ENCODE assay signal across 27 cellular contexts in genomic region chr10:27833792-27834191, GRCh38.
"Had no signal": no experiment of that assay in that cellular context is flagged by ENCODE, and none has a peak within 500 bp of the region (broad histone marks: within the 10 kb centered on the region; RNA-seq: fewer than 3 reads in every experiment).

No MANE protein-coding gene starts in this region.

- H3K9me3 ChIP-seq: neutrophil, pancreas, psoas muscle, right lobe of liver, sigmoid colon, stomach, thoracic aorta, thyroid gland, tibial nerve, upper lobe of left lung, vagina had no signal

- H3K27me3 Mint-ChIP-seq: stimulated activated naive B cell treated with anti-CD40 and anti-IgM and Interleukin-4, amounts not matched to agents 10 μg/mL and 1 μg/mL and 100 μg/mL, for 72 hours had no signal

- H3K36me3 Mint-ChIP-seq: natural killer cell; stimulated activated effector memory CD8-positive, alpha-beta T cell treated with anti-CD3 and anti-CD28 coated beads, Interleukin-12 subunit alpha, Interleukin-12 subunit beta, amount 100 ng/mL, for 72 hours; stimulated activated naive B cell treated with anti-CD40 and anti-IgM and Interleukin-4, amounts not matched to agents 10 μg/mL and 1 μg/mL and 100 μg/mL, for 72 hours had no signal

- H3K27ac Mint-ChIP-seq: natural killer cell; nephron; stimulated activated effector memory CD8-positive, alpha-beta T cell treated with anti-CD3 and anti-CD28 coated beads, Interleukin-12 subunit alpha, Interleukin-12 subunit beta, amount 100 ng/mL, for 72 hours; stimulated activated naive B cell treated with anti-CD40 and anti-IgM and Interleukin-4, amounts not matched to agents 10 μg/mL and 1 μg/mL and 100 μg/mL, for 72 hours; stimulated activated naive CD8-positive, alpha-beta T cell treated with anti-CD3 and anti-CD28 coated beads, Interleukin-15, Interleukin-2, amounts not matched to agents 100 ng/mL and 50 ng/mL, for 24 hours had no signal

- DNase-seq: natural killer cell; nucleus accumbens; pancreas; psoas muscle; right cardiac atrium; right lobe of liver; sigmoid colon; small intestine; stimulated activated CD4-positive, alpha-beta T cell treated with anti-CD3 and anti-CD28 coated beads, Interleukin-15, amount 100 ng/mL, for 24 hours; stimulated activated CD4-positive, alpha-beta T cell treated with anti-CD3 and anti-CD28 coated beads, Interleukin-2, amount 100 ng/mL, for 24 hours; stimulated activated CD4-positive, alpha-beta T cell treated with anti-CD3 and anti-CD28 coated beads, Interleukin-2, amount 100 ng/mL, for 48 hours; stimulated activated CD4-positive, alpha-beta T cell treated with anti-CD3 and anti-CD28 coated beads, Interleukin-4, amount 100 ng/mL, for 24 hours; stimulated activated naive B cell treated with anti-CD40 and anti-IgM and Interleukin-4, amounts not matched to agents 10 μg/mL and 1 μg/mL and 100 μg/mL, for 72 hours; stimulated activated naive CD4-positive, alpha-beta T cell treated with Interleukin-2 at 50 U/mL for 16 hours; stomach; thyroid gland; trophoblast cell; upper lobe of left lung had no signal

- H3K27ac ChIP-seq: neutrophil, pancreas, psoas muscle, right lobe of liver, sigmoid colon, stomach, thoracic aorta, thyroid gland, tibial nerve, upper lobe of left lung, vagina had no signal

- H3K4me1 ChIP-seq: pancreas, psoas muscle, right lobe of liver, thyroid gland, upper lobe of left lung, vagina had no signal

- H3K4me3 Mint-ChIP-seq: natural killer cell; nephron; neural crest cell; stimulated activated effector memory CD8-positive, alpha-beta T cell treated with anti-CD3 and anti-CD28 coated beads, Interleukin-12 subunit alpha, Interleukin-12 subunit beta, amount 100 ng/mL, for 72 hours; stimulated activated naive B cell treated with anti-CD40 and anti-IgM and Interleukin-4, amounts not matched to agents 10 μg/mL and 1 μg/mL and 100 μg/mL, for 72 hours; stimulated activated naive CD8-positive, alpha-beta T cell treated with anti-CD3 and anti-CD28 coated beads, Interleukin-15, Interleukin-2, amounts not matched to agents 100 ng/mL and 50 ng/mL, for 24 hours had no signal

- H3K4me1 Mint-ChIP-seq: natural killer cell; stimulated activated effector memory CD8-positive, alpha-beta T cell treated with anti-CD3 and anti-CD28 coated beads, Interleukin-12 subunit alpha, Interleukin-12 subunit beta, amount 100 ng/mL, for 72 hours; stimulated activated naive B cell treated with anti-CD40 and anti-IgM and Interleukin-4, amounts not matched to agents 10 μg/mL and 1 μg/mL and 100 μg/mL, for 72 hours had no signal

- FAIRE-seq: pancreas, small intestine, urothelium cell line had no signal

- H3K36me3 ChIP-seq: neutrophil, pancreas, right lobe of liver, sigmoid colon, stomach, thoracic aorta, thyroid gland, tibial nerve, upper lobe of left lung, vagina had no signal

- H3K9me3 Mint-ChIP-seq: natural killer cell; nephron; neural crest cell; stimulated activated effector memory CD8-positive, alpha-beta T cell treated with anti-CD3 and anti-CD28 coated beads, Interleukin-12 subunit alpha, Interleukin-12 subunit beta, amount 100 ng/mL, for 72 hours; stimulated activated naive B cell treated with anti-CD40 and anti-IgM and Interleukin-4, amounts not matched to agents 10 μg/mL and 1 μg/mL and 100 μg/mL, for 72 hours; stimulated activated naive CD8-positive, alpha-beta T cell treated with anti-CD3 and anti-CD28 coated beads, Interleukin-15, Interleukin-2, amounts not matched to agents 100 ng/mL and 50 ng/mL, for 24 hours had no signal

- ATAC-seq: natural killer cell; pancreas; psoas muscle; right cardiac atrium; right lobe of liver; stimulated activated effector memory CD8-positive, alpha-beta T cell treated with anti-CD3 and anti-CD28 coated beads, Interleukin-12 subunit alpha, Interleukin-12 subunit beta, amount 100 ng/mL, for 72 hours; stimulated activated naive B cell treated with anti-CD40 and anti-IgM and Interleukin-4, amounts not matched to agents 10 μg/mL and 1 μg/mL and 100 μg/mL, for 72 hours had no signal

- H3K4me3 ChIP-seq: pancreas, psoas muscle, right lobe of liver, sigmoid colon, stomach, thoracic aorta, thyroid gland, tibial nerve, upper lobe of left lung, vagina had no signal

- H3K27me3 ChIP-seq: neutrophil, pancreas, right lobe of liver, sigmoid colon, stomach, thyroid gland, tibial nerve, upper lobe of left lung, vagina had no signal
